ENCODE assay signal across 23 cellular contexts in the genomic region with DNA sequence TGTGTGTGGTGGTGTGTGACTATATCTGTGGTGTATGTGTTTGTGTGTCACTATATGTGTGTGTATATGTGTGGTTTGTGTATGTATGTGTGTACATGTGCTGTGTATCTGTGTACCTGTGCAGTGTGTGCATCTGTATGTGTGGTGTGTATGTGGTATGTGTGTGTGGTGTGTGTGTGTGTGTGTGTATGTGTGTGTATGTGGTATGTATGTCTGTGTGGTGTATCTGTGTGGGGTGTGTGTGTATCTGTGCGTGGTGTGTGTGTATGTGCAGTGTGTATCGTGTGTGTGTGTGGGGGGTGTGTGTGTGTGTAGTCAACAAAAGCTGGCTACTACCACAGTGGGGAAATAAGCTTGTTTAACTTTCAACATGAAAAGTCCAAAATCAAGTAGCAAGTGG.
"Had no signal": no experiment of that assay in that cellular context is flagged by ENCODE, and none has a peak within 500 bp of the region (broad histone marks: within the 10 kb centered on the region; RNA-seq: fewer than 3 reads in every experiment).

No MANE protein-coding gene starts in this region.

- H3K27ac ChIP-seq: KMS-11 had no signal

- FAIRE-seq: RCC 7860 had no signal

- H3K4me2 ChIP-seq: KMS-11, SK-N-SH had no signal

- DNase-seq: Kasumi-1, MM.1S, MV-4-11, NCI-H1048, NCI-H1105, NCI-H1417, NCI-H146, NCI-H1694 treated with DMSO at 0.1 percent for 48 hours, NCI-H1930, NCI-H2081, NCI-H2107, NCI-H226, NCI-H446, NCI-H510A, NCI-H524 treated with DMSO at 0.1 percent for 48 hours, NCI-H774, Right ventricle myocardium superior, RPMI8226, SIG-M5, SK-N-SH, T-helper 1 cell had no signal

- H3K9me3 ChIP-seq: SK-N-SH had no signal

- H3K9ac ChIP-seq: KMS-11, SK-N-SH had no signal
